ENCODE assay signal across 8 cellular contexts in genomic region chr7:23261843-23262452, GRCh38. TPM values are rescaled to one million over a fixed set of nuclear protein-coding genes. Genes with fewer than 3 reads are reported as not detected.
DNase-seq lines count a peak whose midpoint lies in the region; ATAC-seq lines count a peak whose summit lies in the region.

No MANE protein-coding gene starts in this region.

- H3K4ac ChIP-seq in mesenchymal stem cell (ENCODE audit: low read depth in 1 of 2, low read length in 2 of 2), result no peak overlapping the region

- intact Hi-C loops in Right ventricle myocardium inferior (cut with DNase I), result loop anchor here (5.0 kb wide), 2 partner anchors 75 to 160 kb away; no protein-coding TSS in a partner anchor
- intact Hi-C loops in cardiac septum (cut with DNase I), result no loop called here
- intact Hi-C loops in activated CD4-positive, alpha-beta T cell treated with anti-CD3 and anti-CD28 coated beads for 36 hours (cut with DNase I, micrococcal nuclease), result loop anchor here in 1 of 2 experiments (2.0 kb wide), 1 partner anchor 451 kb away; no protein-coding TSS in a partner anchor

- DNase-seq in Right ventricle myocardium inferior (ENCODE audit: missing footprints), result peak; percentile 83
- no peak for DNase-seq in cardiac septum (ENCODE audit: low spot score)
- DNase-seq in NCI-H460 (ENCODE audit: extremely low read depth, low read depth), result peak; percentile 76
- DNase-seq in activated CD4-positive, alpha-beta T cell treated with anti-CD3 and anti-CD28 coated beads for 36 hours, result peak; percentile 81
- DNase-seq in dermis microvascular lymphatic vessel endothelial cell (ENCODE audit: low read depth in 2 of 2), result peak; percentile 30 to 71
- DNase-seq in mesenchymal stem cell, result peak; percentile 74
- peak; percentile 18 for DNase-seq in stimulated activated naive B cell treated with anti-CD40 and anti-IgM and Interleukin-4, amounts not matched to agents 10 μg/mL and 1 μg/mL and 100 μg/mL, for 72 hours

- H4K91ac ChIP-seq in mesenchymal stem cell (ENCODE audit: low read length), result no peak overlapping the region

- H3K27ac ChIP-seq in mesenchymal stem cell (ENCODE audit: low read length, poor library complexity, severe bottlenecking), result no peak overlapping the region

- H3K4me2 ChIP-seq in mesenchymal stem cell (ENCODE audit: low read length, poor library complexity, severe bottlenecking), result no peak overlapping the region

- 0% methylated on average over 1 of the region's 7 CpGs for WGBS in mesenchymal stem cell

- no peak overlapping the region for H2BK120ac ChIP-seq in mesenchymal stem cell (ENCODE audit: low read depth, low read length)

- H3K9ac ChIP-seq in mesenchymal stem cell (ENCODE audit: low read length), result no peak overlapping the region

- no peak overlapping the region for H3K18ac ChIP-seq in mesenchymal stem cell (ENCODE audit: low read depth in 1 of 2, low read length in 2 of 2)

- H3K4me3 Mint-ChIP-seq in activated CD4-positive, alpha-beta T cell treated with anti-CD3 and anti-CD28 coated beads for 36 hours, result no peak overlapping the region
- no peak overlapping the region for H3K4me3 Mint-ChIP-seq in stimulated activated naive B cell treated with anti-CD40 and anti-IgM and Interleukin-4, amounts not matched to agents 10 μg/mL and 1 μg/mL and 100 μg/mL, for 72 hours

- peaks cover 4% of the 10 kb centered on the region for H3K4me1 Mint-ChIP-seq in activated CD4-positive, alpha-beta T cell treated with anti-CD3 and anti-CD28 coated beads for 36 hours
- no peaks in the 10 kb centered on the region for H3K4me1 Mint-ChIP-seq in stimulated activated naive B cell treated with anti-CD40 and anti-IgM and Interleukin-4, amounts not matched to agents 10 μg/mL and 1 μg/mL and 100 μg/mL, for 72 hours

- no peaks in the 10 kb centered on the region for H3K9me3 Mint-ChIP-seq in activated CD4-positive, alpha-beta T cell treated with anti-CD3 and anti-CD28 coated beads for 36 hours (ENCODE audit: low read depth)
- no peaks in the 10 kb centered on the region for H3K9me3 Mint-ChIP-seq in stimulated activated naive B cell treated with anti-CD40 and anti-IgM and Interleukin-4, amounts not matched to agents 10 μg/mL and 1 μg/mL and 100 μg/mL, for 72 hours

- ATAC-seq in Right ventricle myocardium inferior (peak; percentile 83), HG03066 (IDR thresholded peaks at IDR 0.05; ENCODE audit: low read depth, unreplicated experiment) (peak; percentile 89)
- peak; percentile 95 for ATAC-seq in activated CD4-positive, alpha-beta T cell treated with anti-CD3 and anti-CD28 coated beads for 36 hours
- peak; percentile 83 to 87 for ATAC-seq in stimulated activated naive B cell treated with anti-CD40 and anti-IgM and Interleukin-4, amounts not matched to agents 10 μg/mL and 1 μg/mL and 100 μg/mL, for 72 hours (replicated peaks)

- CTCF ChIA-PET in activated CD4-positive, alpha-beta T cell treated with anti-CD3 and anti-CD28 coated beads for 36 hours (lab: Charles Lee), result interaction anchor here (0.5 to 8.5 kb wide), 15 partner anchors 11 to 441 kb away, joined by 3 to 111 read pairs (median 4); no protein-coding TSS in a partner anchor

- H3K14ac ChIP-seq in mesenchymal stem cell (ENCODE audit: low read length in 2 of 2), result no peak overlapping the region

- no peak overlapping the region for H3K27ac Mint-ChIP-seq in activated CD4-positive, alpha-beta T cell treated with anti-CD3 and anti-CD28 coated beads for 36 hours
- H3K27ac Mint-ChIP-seq in stimulated activated naive B cell treated with anti-CD40 and anti-IgM and Interleukin-4, amounts not matched to agents 10 μg/mL and 1 μg/mL and 100 μg/mL, for 72 hours, result no peak overlapping the region

- H3K4me3 ChIP-seq in mesenchymal stem cell (ENCODE audit: insufficient read depth in 1 of 2, low read depth in 1 of 2, low read length in 2 of 2), result no peak overlapping the region

- peaks cover 9% of the 10 kb centered on the region for H3K27me3 Mint-ChIP-seq in activated CD4-positive, alpha-beta T cell treated with anti-CD3 and anti-CD28 coated beads for 36 hours
- H3K27me3 Mint-ChIP-seq in stimulated activated naive B cell treated with anti-CD40 and anti-IgM and Interleukin-4, amounts not matched to agents 10 μg/mL and 1 μg/mL and 100 μg/mL, for 72 hours, result peaks cover 16 to 22% of the 10 kb centered on the region in 2 donors

- no peak overlapping the region for H2AK5ac ChIP-seq in mesenchymal stem cell (ENCODE audit: low read length, severe bottlenecking)

- no peak overlapping the region for H2BK15ac ChIP-seq in mesenchymal stem cell (ENCODE audit: low read depth, poor library complexity, severe bottlenecking)

- no peaks in the 10 kb centered on the region for H3K79me1 ChIP-seq in mesenchymal stem cell (replicated peaks; ENCODE audit: low read length, poor library complexity, severe bottlenecking)

- no peak overlapping the region for H4K8ac ChIP-seq in mesenchymal stem cell (ENCODE audit: low read length)

- H2AFZ ChIP-seq in mesenchymal stem cell (ENCODE audit: low read depth, low read length), result no peak overlapping the region

- no peak overlapping the region for H2BK5ac ChIP-seq in mesenchymal stem cell (ENCODE audit: low read depth, low read length, poor library complexity, severe bottlenecking)

- H3K36me3 Mint-ChIP-seq in activated CD4-positive, alpha-beta T cell treated with anti-CD3 and anti-CD28 coated beads for 36 hours (ENCODE audit: low read depth), result no peaks in the 10 kb centered on the region
- no peaks in the 10 kb centered on the region for H3K36me3 Mint-ChIP-seq in stimulated activated naive B cell treated with anti-CD40 and anti-IgM and Interleukin-4, amounts not matched to agents 10 μg/mL and 1 μg/mL and 100 μg/mL, for 72 hours

- POLR2A ChIA-PET in activated CD4-positive, alpha-beta T cell treated with anti-CD3 and anti-CD28 coated beads for 36 hours (lab: Charles Lee), result no interaction called here

- H3K27me3 ChIP-seq in mesenchymal stem cell (ENCODE audit: control insufficient read depth in 1 of 2, insufficient read depth in 1 of 2, low read length in 2 of 2), result no peaks in the 10 kb centered on the region

- no peaks in the 10 kb centered on the region for H3K4me1 ChIP-seq in mesenchymal stem cell (ENCODE audit: control insufficient read depth, insufficient read depth, low read depth, low read length)

- peaks cover 0 to 97% of the 10 kb centered on the region in 2 experiments for H3K36me3 ChIP-seq in mesenchymal stem cell (ENCODE audit: control insufficient read depth in 1 of 2, insufficient read depth in 2 of 2, low read depth in 1 of 2, low read length in 2 of 2)

- no peak overlapping the region for H3K23ac ChIP-seq in mesenchymal stem cell (ENCODE audit: low read length in 2 of 2)

- H2BK12ac ChIP-seq in mesenchymal stem cell (ENCODE audit: low read length in 2 of 2), result no peak overlapping the region

- no peaks in the 10 kb centered on the region for H3K9me3 ChIP-seq in mesenchymal stem cell (ENCODE audit: control insufficient read depth, low read length)

RNA-seq across cellular contexts. Expression of gene GPNMB, which starts 15.4 kb away (rescaled TPM):
- total RNA-seq in Right ventricle myocardium inferior, result 234 TPM
- total RNA-seq in cardiac septum, result 239 TPM
- 1.4 and 2.7 TPM in 2 replicates for total RNA-seq in NCI-H460 (2014; rRNA removed; shearing (Covaris generic))
- polyA plus RNA-seq in NCI-H460 (2014; cell fraction: nucleus; rRNA removed), result 1.5 and 3.9 TPM in 2 replicates
- under 1 TPM; 0.42 to 0.66 TPM for total RNA-seq in activated CD4-positive, alpha-beta T cell treated with anti-CD3 and anti-CD28 coated beads for 36 hours
- 0.13 TPM in 1 of 2 replicates, not detected in the other for total RNA-seq in dermis microvascular lymphatic vessel endothelial cell
- polyA plus RNA-seq in mesenchymal stem cell (2013, experiment 1 of 2), result 80.5 TPM
- 79.7 TPM for polyA plus RNA-seq in mesenchymal stem cell (2013, experiment 2 of 2)

RNA-seq across cellular contexts. Expression of gene MALSU1, which starts 37.2 kb away (rescaled TPM):
- total RNA-seq in Right ventricle myocardium inferior (119 TPM), cardiac septum (83.8 TPM), dermis microvascular lymphatic vessel endothelial cell (50.7 and 54.2 TPM in 2 replicates)
- total RNA-seq in NCI-H460 (2014; rRNA removed; shearing (Covaris generic)), result 100 and 108 TPM in 2 replicates
- 146 and 197 TPM in 2 replicates for polyA plus RNA-seq in NCI-H460 (2014; cell fraction: nucleus; rRNA removed)
- 10 to 100 TPM; 97.7 to 98.4 TPM for total RNA-seq in activated CD4-positive, alpha-beta T cell treated with anti-CD3 and anti-CD28 coated beads for 36 hours
- 56.2 TPM for polyA plus RNA-seq in mesenchymal stem cell (2013, experiment 1 of 2)
- polyA plus RNA-seq in mesenchymal stem cell (2013, experiment 2 of 2), result 61.1 TPM

Comparison
In these comparisons a context has a peak if more than half of its experiments do, and no peak if none do; other contexts are left out.
1. RNA of gene GPNMB, which starts 15.4 kb away (total RNA-seq): 239 TPM in cardiac septum (single experiment) and 234 TPM in Right ventricle myocardium inferior (single experiment); 1.4 to 2.7 TPM in NCI-H460, 0.42 to 0.66 TPM in activated CD4-positive, alpha-beta T cell treated with anti-CD3 and anti-CD28 coated beads for 36 hours and 0.13 TPM in dermis microvascular lymphatic vessel endothelial cell; every median in the first group is over 10 times any median in the second.
2. Peak in every context shown above with its lines, with median percentiles within 50 percentile points of each other: ATAC-seq.